In the genomic region with DNA sequence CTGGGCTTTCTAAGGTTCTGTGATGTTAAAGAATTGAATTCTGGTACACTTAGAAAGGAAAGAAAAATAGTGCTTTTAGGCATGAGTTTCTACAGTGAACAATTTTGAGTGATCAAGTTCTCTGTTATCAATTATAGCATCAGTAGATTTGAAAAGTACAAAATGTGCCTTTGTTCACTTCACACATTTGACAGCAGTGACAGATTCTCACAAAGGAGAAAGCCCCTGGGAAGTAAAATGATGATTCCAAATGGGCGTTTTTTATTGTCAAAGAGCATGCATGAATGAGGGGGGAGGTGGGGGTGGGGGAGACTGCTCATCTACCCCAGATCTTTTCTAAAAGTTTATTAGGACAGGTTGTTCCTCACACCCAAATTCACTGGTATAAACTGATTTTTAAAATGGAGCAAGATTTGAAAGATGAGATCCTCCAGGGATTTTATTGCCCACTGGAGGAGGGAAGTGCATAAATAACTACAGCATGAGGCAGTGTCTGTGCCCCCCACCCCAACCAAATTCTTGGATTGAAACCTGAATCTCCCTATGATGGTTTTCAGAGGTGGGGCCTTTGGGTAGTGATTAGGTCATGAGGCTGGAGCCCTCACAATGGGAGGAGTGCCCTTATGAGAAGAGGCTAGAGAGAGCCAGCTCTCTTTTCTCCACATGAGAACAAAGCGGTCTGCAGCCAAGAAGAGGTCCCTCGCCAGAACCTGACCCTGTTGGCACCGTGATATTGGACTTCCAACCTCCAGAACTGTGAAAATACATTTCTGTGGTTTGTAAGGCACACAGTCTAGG, we compare ENCODE assay signal across 1 cellular context.
TF ChIP-seq lines count a peak whose summit lies in the region.

No MANE protein-coding gene starts in this region.

TF ChIP-seq in WTC11, 78 proteins besides CTCF, POLR2A, EP300 and RAD21 (continued from another document):
- TF ChIP-seq, protein P1, sequence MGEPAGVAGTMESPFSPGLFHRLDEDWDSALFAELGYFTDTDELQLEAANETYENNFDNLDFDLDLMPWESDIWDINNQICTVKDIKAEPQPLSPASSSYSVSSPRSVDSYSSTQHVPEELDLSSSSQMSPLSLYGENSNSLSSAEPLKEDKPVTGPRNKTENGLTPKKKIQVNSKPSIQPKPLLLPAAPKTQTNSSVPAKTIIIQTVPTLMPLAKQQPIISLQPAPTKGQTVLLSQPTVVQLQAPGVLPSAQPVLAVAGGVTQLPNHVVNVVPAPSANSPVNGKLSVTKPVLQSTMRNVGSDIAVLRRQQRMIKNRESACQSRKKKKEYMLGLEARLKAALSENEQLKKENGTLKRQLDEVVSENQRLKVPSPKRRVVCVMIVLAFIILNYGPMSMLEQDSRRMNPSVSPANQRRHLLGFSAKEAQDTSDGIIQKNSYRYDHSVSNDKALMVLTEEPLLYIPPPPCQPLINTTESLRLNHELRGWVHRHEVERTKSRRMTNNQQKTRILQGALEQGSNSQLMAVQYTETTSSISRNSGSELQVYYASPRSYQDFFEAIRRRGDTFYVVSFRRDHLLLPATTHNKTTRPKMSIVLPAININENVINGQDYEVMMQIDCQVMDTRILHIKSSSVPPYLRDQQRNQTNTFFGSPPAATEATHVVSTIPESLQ (CRISPR knock-in tag; IDR thresholded peaks at IDR 0.05): no peak
- TF ChIP-seq CREB1 (CRISPR knock-in tag; IDR thresholded peaks at IDR 0.05): no peak
- TF ChIP-seq, protein P2, sequence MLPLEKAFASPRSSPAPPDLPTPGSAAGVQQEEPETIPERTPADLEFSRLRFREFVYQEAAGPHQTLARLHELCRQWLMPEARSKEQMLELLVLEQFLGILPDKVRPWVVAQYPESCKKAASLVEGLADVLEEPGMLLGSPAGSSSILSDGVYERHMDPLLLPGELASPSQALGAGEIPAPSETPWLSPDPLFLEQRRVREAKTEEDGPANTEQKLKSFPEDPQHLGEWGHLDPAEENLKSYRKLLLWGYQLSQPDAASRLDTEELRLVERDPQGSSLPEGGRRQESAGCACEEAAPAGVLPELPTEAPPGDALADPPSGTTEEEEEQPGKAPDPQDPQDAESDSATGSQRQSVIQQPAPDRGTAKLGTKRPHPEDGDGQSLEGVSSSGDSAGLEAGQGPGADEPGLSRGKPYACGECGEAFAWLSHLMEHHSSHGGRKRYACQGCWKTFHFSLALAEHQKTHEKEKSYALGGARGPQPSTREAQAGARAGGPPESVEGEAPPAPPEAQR (CRISPR knock-in tag; IDR thresholded peaks at IDR 0.05): no peak
- TF ChIP-seq NFYB (CRISPR knock-in tag; conservative IDR thresholded peaks at IDR 0.05; ENCODE audit: low read depth): no peak
- TF ChIP-seq GABPB1 (CRISPR knock-in tag; IDR thresholded peaks at IDR 0.05): no peak
